21 cellular contexts compared by ENCODE assay signal in the genomic region with DNA sequence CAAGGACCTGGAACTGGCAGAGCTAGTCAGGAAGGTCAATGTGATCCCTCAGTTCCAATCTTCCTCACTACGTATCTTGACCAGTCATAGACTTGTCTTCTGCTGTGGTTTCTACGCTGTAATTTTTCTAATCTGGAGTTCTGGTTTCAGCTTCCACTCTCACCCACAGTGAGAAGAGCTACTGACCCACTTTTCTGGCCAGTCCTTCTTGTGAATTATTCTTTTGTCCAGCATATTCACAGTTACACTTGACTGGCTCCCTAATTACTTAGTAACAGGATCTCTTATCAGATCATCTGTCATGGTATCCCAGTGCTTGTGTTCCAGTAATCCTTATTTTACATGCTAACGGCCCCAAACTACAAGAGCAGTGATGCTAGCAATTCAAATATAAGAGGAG.
"Had no signal": no experiment of that assay in that cellular context is flagged by ENCODE, and none has a peak within 500 bp of the region (broad histone marks: within the 10 kb centered on the region; RNA-seq: fewer than 3 reads in every experiment).

No MANE protein-coding gene starts in this region.

- H3K27me3 ChIP-seq: adrenal gland, ascending aorta, transverse colon had no signal

- H3K27ac ChIP-seq: adrenal gland, ascending aorta, parathyroid adenoma, transverse colon, VCaP had no signal

- H3K4me1 ChIP-seq: adrenal gland, ascending aorta, parathyroid adenoma, transverse colon had no signal

- H3K4me3 ChIP-seq: adrenal gland, ascending aorta, smooth muscle cell, transverse colon had no signal

- ATAC-seq: activated CD4-positive, CD25-positive, alpha-beta regulatory T cell treated with anti-CD3 and anti-CD28 coated beads, Interleukin-2, amount 50 U/mL, for 24 hours; activated CD8-positive, alpha-beta T cell treated with anti-CD3 and anti-CD28 coated beads, Interleukin-2, amount 10 ng/mL, durations not matched to agents 7 days and 5 days; effector memory CD8-positive, alpha-beta T cell; esophagus mucosa; sciatic nerve; stimulated activated naive B cell treated with anti-CD40 and anti-IgM and Interleukin-4, amounts not matched to agents 10 μg/mL and 1 μg/mL and 100 μg/mL, for 72 hours had no signal

- H3K36me3 ChIP-seq: adrenal gland, ascending aorta, transverse colon had no signal

- FAIRE-seq: colon, endothelial cell of umbilical vein, frontal cortex, urothelium cell line had no signal

- H3K9me3 ChIP-seq: adrenal gland, ascending aorta, transverse colon had no signal

- DNase-seq: activated CD4-positive, alpha-beta T cell treated with anti-CD3 and anti-CD28 coated beads, Interleukin-2, amount 50 U/mL, for 1 hour; activated CD8-positive, alpha-beta T cell treated with anti-CD3 and anti-CD28 coated beads, Interleukin-2, amount 10 ng/mL, durations not matched to agents 7 days and 5 days; activated gamma-delta T cell treated with Interleukin-2 at 50 U/mL for 16 hours; adrenal gland; central memory CD4-positive, alpha-beta T cell; effector memory CD8-positive, alpha-beta T cell; hippocampal formation; stimulated activated CD4-positive, alpha-beta T cell treated with anti-CD3 and anti-CD28 coated beads, Interleukin-15, amount 100 ng/mL, for 24 hours; stimulated activated naive B cell treated with anti-CD40 and anti-IgM and Interleukin-4, amounts not matched to agents 10 μg/mL and 1 μg/mL and 100 μg/mL, for 72 hours; transverse colon had no signal
